ENCODE assay signal across 8 cellular contexts in genomic region chr17:4739122-4740024, GRCh38. TPM values are rescaled to one million over a fixed set of nuclear protein-coding genes. Genes with fewer than 3 reads are reported as not detected.
DNase-seq lines count a peak whose midpoint lies in the region; ATAC-seq and TF ChIP-seq lines count a peak whose summit lies in the region.

TSS of gene CXCL16 (minus strand) at chr17:4739928. CDS start at chr17:4739339, 589 bp downstream.
TSS of gene ZMYND15 (plus strand) at chr17:4739833. CDS start at chr17:4740549, 716 bp downstream.

- ATAC-seq in RWPE2 (ENCODE audit: low read depth), result peak; percentile 64
- ATAC-seq in right cardiac atrium, result peak; percentile 61 to 68
- ATAC-seq in HG03342 (IDR thresholded peaks at IDR 0.05; ENCODE audit: unreplicated experiment), result no peak
- ATAC-seq in HG02852 (IDR thresholded peaks at IDR 0.05; ENCODE audit: unreplicated experiment), result no peak

- 2% methylated on average over 86 to 87 of the region's 100 CpGs for WGBS in GM23248 (ENCODE audit: low coverage in 1 of 2, low lambda C conversion rate in 2 of 2, missing lambda C conversion rate in 2 of 2), 2 experiments
- WGBS in right cardiac atrium, result under 1% methylated on average over 100 of the region's 100 CpGs

- CTCF ChIA-PET in AG04449 (lab: Yijun Ruan, JAX), result interaction anchor here (0.8 kb wide), 1 partner anchor 51 kb away, joined by 7 read pairs; no protein-coding TSS in a partner anchor

- H3K36me3 ChIP-seq in GM23248 (ENCODE audit: low read depth) (no peaks in the 10 kb centered on the region), RWPE2 (ENCODE audit: low read depth) (no peaks in the 10 kb centered on the region), rectal smooth muscle tissue (ENCODE audit: control insufficient read depth, insufficient read depth, low read length) (peaks cover 3% of the 10 kb centered on the region)

- H3K4me1 ChIP-seq in GM23248 (ENCODE audit: insufficient read depth) (no peaks in the 10 kb centered on the region; the same call in 1 of the 2 replicates), RWPE2 (ENCODE audit: insufficient read depth, poor library complexity, severe bottlenecking) (no peaks in the 10 kb centered on the region), right cardiac atrium (ENCODE audit: control insufficient read depth, insufficient read depth, low read length) (peaks cover 4% of the 10 kb centered on the region), rectal smooth muscle tissue (ENCODE audit: control insufficient read depth, insufficient read depth, low read length) (peaks cover 5% of the 10 kb centered on the region)

- no peaks in the 10 kb centered on the region for H3F3A ChIP-seq in GM23248 (ENCODE audit: insufficient read depth)

- H3K9me3 ChIP-seq in GM23248 (ENCODE audit: low read depth) (no peaks in the 10 kb centered on the region), RWPE2 (ENCODE audit: severe bottlenecking) (no peaks in the 10 kb centered on the region), right cardiac atrium (ENCODE audit: control insufficient read depth, low read length) (no peaks in the 10 kb centered on the region)

- no peak for DNase-seq in AG04449 (ENCODE audit: low read depth, low spot score)
- DNase-seq in GM23248, result peak; percentile 74
- no peak for DNase-seq in RWPE2 (ENCODE audit: low spot score)
- peak; percentile 16 for DNase-seq in amniotic epithelial cell (ENCODE audit: low read depth)
- DNase-seq in right cardiac atrium, result peak; percentile 50 to 87 (median 84)

- H3K4me3 ChIP-seq in AG04449 (ENCODE audit: low read depth, low read length) (peak within 1 kb of the TSS; percentile 66), GM23248 (peak within 1 kb of the TSS; percentile 78), RWPE2 (ENCODE audit: severe bottlenecking) (peak within 1 kb of the TSS; percentile 55), right cardiac atrium (ENCODE audit: low read length) (peak within 1 kb of the TSS; percentile 86), rectal smooth muscle tissue (ENCODE audit: low read length) (peak within 1 kb of the TSS; percentile 86)

- in situ Hi-C loops in GM23248 (cut with MboI), result no loop called here

- intact Hi-C loops in right cardiac atrium (cut with DNase I), result loop anchor here in 1 of 4 donors (10.0 kb wide), 1 partner anchor 155 kb away; the partner anchor contains the start of gene C17orf107

- H4K20me1 ChIP-seq in GM23248 (ENCODE audit: insufficient read depth), result no peaks in the 10 kb centered on the region

- H3K9ac ChIP-seq in GM23248 (peak within 1 kb of the TSS; percentile 59), rectal smooth muscle tissue (ENCODE audit: low read length) (peak within 1 kb of the TSS; percentile 42)

- POLR2A ChIA-PET in AG04449 (lab: Yijun Ruan, JAX), result no interaction called here

- no peaks in the 10 kb centered on the region for H3K9me2 ChIP-seq in GM23248 (ENCODE audit: insufficient read depth)

- H2AFZ ChIP-seq in GM23248, result peak within 1 kb of the TSS; percentile 87

- peaks cover 6% of the 10 kb centered on the region; the same call in 1 of the 2 replicates for H3K27me3 ChIP-seq in GM23248 (replicated peaks; ENCODE audit: insufficient read depth)
- no peaks in the 10 kb centered on the region for H3K27me3 ChIP-seq in RWPE2 (ENCODE audit: insufficient read depth, poor library complexity, severe bottlenecking)
- H3K27me3 ChIP-seq in right cardiac atrium (ENCODE audit: control insufficient read depth, insufficient read depth), result no peaks in the 10 kb centered on the region
- H3K27me3 ChIP-seq in rectal smooth muscle tissue (ENCODE audit: control insufficient read depth, insufficient read depth, low read length), result no peaks in the 10 kb centered on the region

- H3K79me2 ChIP-seq in GM23248 (ENCODE audit: insufficient read depth), result no peaks in the 10 kb centered on the region

- H3K27ac ChIP-seq in GM23248 (no peak within 1 kb of the TSS), RWPE2 (ENCODE audit: poor library complexity, severe bottlenecking) (no peak within 1 kb of the TSS), right cardiac atrium (ENCODE audit: low read length) (no peak within 1 kb of the TSS), rectal smooth muscle tissue (ENCODE audit: low read depth, low read length) (peak within 1 kb of the TSS; percentile 17)

- no peak for TF ChIP-seq CTCF in AG04449 (IDR thresholded peaks at IDR 0.05; ENCODE audit: insufficient read depth, low read length, missing control alignments)
- no peak for TF ChIP-seq CTCF in RWPE2 (IDR thresholded peaks at IDR 0.05; ENCODE audit: poor library complexity, severe bottlenecking)

- H3K4me2 ChIP-seq in GM23248 (ENCODE audit: unreplicated experiment), result peak within 1 kb of the TSS; percentile 70

RNA-seq across cellular contexts. Expression of gene CXCL16, which starts in this region (rescaled TPM):
- 1.6 and 2.5 TPM in 2 replicates for total RNA-seq in GM23248 (2014; rRNA removed; shearing (Covaris generic))
- polyA plus RNA-seq in GM23248 (2016; fragmentation: Nextera tagmentation; extraction: Ambion mirVana) (4.1 TPM in 2 replicates), right cardiac atrium (2.5 TPM)
- 1 to 10 TPM; 5.0 to 6.3 (median 5.5) TPM for total RNA-seq in right cardiac atrium

RNA-seq across cellular contexts. Expression of gene ZMYND15, which starts in this region (rescaled TPM):
- total RNA-seq in GM23248 (2014; rRNA removed; shearing (Covaris generic)), result 0.32 and 0.89 TPM in 2 replicates
- polyA plus RNA-seq in GM23248 (2016; fragmentation: Nextera tagmentation; extraction: Ambion mirVana) (0.16 TPM in 1 of 2 replicates, not detected in the other), right cardiac atrium (0.23 TPM)
- under 1 TPM; 0.20 to 0.53 (median 0.33) TPM for total RNA-seq in right cardiac atrium

Comparison
In these comparisons a context has a peak if more than half of its experiments do, and no peak if none do; other contexts are left out.
1. DNase-seq: peak in GM23248 (single experiment), amniotic epithelial cell (single experiment) and right cardiac atrium (3 of 3); none in AG04449 (single experiment) and RWPE2 (single experiment).
2. ATAC-seq: peak in RWPE2 (single experiment) and right cardiac atrium (2 of 2); none in HG03342 (single experiment) and HG02852 (single experiment).
3. Peak in every context shown above with its lines, with median percentiles within 50 percentile points of each other: H3K4me3 ChIP-seq.